Comparison of ENCODE assay signal across 21 cellular contexts in genomic region chr3:44409640-44410410, GRCh38.
DNase-seq lines count a peak whose midpoint lies in the region; ATAC-seq and TF ChIP-seq lines count a peak whose summit lies in the region.
"Had no signal": no experiment of that assay in that cellular context is flagged by ENCODE, and none has a peak within 500 bp of the region (broad histone marks: within the 10 kb centered on the region; RNA-seq: fewer than 3 reads in every experiment).

No MANE protein-coding gene starts in this region.

- no peak overlapping the region for H4K8ac ChIP-seq in IMR-90 (ENCODE audit: low read depth in 2 of 2, low read length in 2 of 2)

- no peaks in the 10 kb centered on the region for H3K4me1 Mint-ChIP-seq in stimulated activated effector memory CD8-positive, alpha-beta T cell treated with anti-CD3 and anti-CD28 coated beads, Interleukin-12 subunit alpha, Interleukin-12 subunit beta, amount 100 ng/mL, for 72 hours
- H3K4me1 Mint-ChIP-seq: B cell; CD4-positive, CD25-positive, alpha-beta regulatory T cell had no signal

- no peaks in the 10 kb centered on the region for H3K9me3 Mint-ChIP-seq in stimulated activated effector memory CD8-positive, alpha-beta T cell treated with anti-CD3 and anti-CD28 coated beads, Interleukin-12 subunit alpha, Interleukin-12 subunit beta, amount 100 ng/mL, for 72 hours
- H3K9me3 Mint-ChIP-seq: CD4-positive, CD25-positive, alpha-beta regulatory T cell; CD8-positive, alpha-beta T cell; GM23338; H9 had no signal

- CTCF ChIA-PET in IMR-90 (lab: Yijun Ruan, JAX), result interaction anchor here (0.8 kb wide), 1 partner anchor 86 kb away, joined by 3 read pairs; no protein-coding TSS in a partner anchor

- no peak overlapping the region for H3K27ac ChIP-seq in IMR-90 (ENCODE audit: insufficient read depth, low read length)
- H3K27ac ChIP-seq in coronary artery, result no peak overlapping the region
- H3K27ac ChIP-seq: BLaER1, C4-2B had no signal

- H4K5ac ChIP-seq in IMR-90 (ENCODE audit: low read depth, low read length), result no peak overlapping the region

- dilution Hi-C loops in IMR-90 (cut with HindIII; ENCODE audit: low sequenced_read_pairs, unreplicated experiment), result no loop called here

- no peaks in the 10 kb centered on the region for H3K4me1 ChIP-seq in IMR-90 (ENCODE audit: control insufficient read depth, insufficient read depth, low read length)
- H3K4me1 ChIP-seq: Caco-2 had no signal

- no peak overlapping the region for H3K4me2 ChIP-seq in IMR-90 (ENCODE audit: low read depth, low read length)
- H3K4me2 ChIP-seq: BLaER1, GM23338 had no signal

- H3K56ac ChIP-seq in IMR-90 (ENCODE audit: extremely low read depth, insufficient read depth, low read length), result no peak overlapping the region

- no peaks in the 10 kb centered on the region for H4K20me1 ChIP-seq in IMR-90 (ENCODE audit: insufficient read depth, low read length)
- H4K20me1 ChIP-seq: BLaER1 had no signal

- no peaks in the 10 kb centered on the region for H3K36me3 Mint-ChIP-seq in stimulated activated effector memory CD8-positive, alpha-beta T cell treated with anti-CD3 and anti-CD28 coated beads, Interleukin-12 subunit alpha, Interleukin-12 subunit beta, amount 100 ng/mL, for 72 hours
- H3K36me3 Mint-ChIP-seq: CD4-positive, CD25-positive, alpha-beta regulatory T cell; CD8-positive, alpha-beta T cell had no signal

- peak overlapping the region; percentile 26 for H2AK9ac ChIP-seq in IMR-90 (replicated peaks; ENCODE audit: low read depth, low read length, poor library complexity)

- H3K14ac ChIP-seq in IMR-90 (replicated peaks; ENCODE audit: low read depth, low read length), result no peak overlapping the region

- no peak overlapping the region for H4K91ac ChIP-seq in IMR-90 (ENCODE audit: insufficient read depth, low read depth, low read length)

- H3K4me3 Mint-ChIP-seq in stimulated activated effector memory CD8-positive, alpha-beta T cell treated with anti-CD3 and anti-CD28 coated beads, Interleukin-12 subunit alpha, Interleukin-12 subunit beta, amount 100 ng/mL, for 72 hours, result no peak overlapping the region
- H3K4me3 Mint-ChIP-seq: B cell; CD4-positive, CD25-positive, alpha-beta regulatory T cell; CD8-positive, alpha-beta T cell; GM23338; H9 had no signal

- no peak for ATAC-seq in IMR-90 (ENCODE audit: low read depth)
- peak; percentile 26 for ATAC-seq in stimulated activated effector memory CD8-positive, alpha-beta T cell treated with anti-CD3 and anti-CD28 coated beads, Interleukin-12 subunit alpha, Interleukin-12 subunit beta, amount 100 ng/mL, for 72 hours
- ATAC-seq: CD8-positive, alpha-beta T cell; GM12878; GM23338; HCT116 had no signal

- H3K79me1 ChIP-seq in IMR-90 (ENCODE audit: low read depth in 1 of 2, low read length in 2 of 2), result no peaks in the 10 kb centered on the region

- POLR2A ChIA-PET in IMR-90 (lab: Charles Lee; ENCODE audit: unreplicated experiment), result no interaction called here

- H3K27ac Mint-ChIP-seq in stimulated activated effector memory CD8-positive, alpha-beta T cell treated with anti-CD3 and anti-CD28 coated beads, Interleukin-12 subunit alpha, Interleukin-12 subunit beta, amount 100 ng/mL, for 72 hours, result no peak overlapping the region
- H3K27ac Mint-ChIP-seq: B cell; CD4-positive, CD25-positive, alpha-beta regulatory T cell; CD8-positive, alpha-beta T cell; GM23338 had no signal

- in situ Hi-C loops in IMR-90 (cut with MboI; ENCODE audit: low sequenced_read_pairs), result no loop called here

- H3K9ac ChIP-seq in IMR-90 (ENCODE audit: low read depth, low read length), result no peak overlapping the region
- H3K9ac ChIP-seq: BLaER1 had no signal

- H3K4me3 ChIP-seq in IMR-90 (ENCODE audit: insufficient read depth, low read depth, low read length), result no peak overlapping the region
- no peak overlapping the region for H3K4me3 ChIP-seq in coronary artery
- H3K4me3 ChIP-seq in foreskin fibroblast (ENCODE audit: low read depth in 1 of 2, low read length in 2 of 2), result no peak overlapping the region
- H3K4me3 ChIP-seq: BLaER1, GM12878, GM23338 had no signal

- intact Hi-C loops in IMR-90 (cut with micrococcal nuclease), result no loop called here

- H3K4ac ChIP-seq in IMR-90 (ENCODE audit: low read depth, low read length), result no peak overlapping the region

- H3K23ac ChIP-seq in IMR-90 (ENCODE audit: low read depth, low read length), result no peak overlapping the region

- no peak overlapping the region for H2BK5ac ChIP-seq in IMR-90 (ENCODE audit: low read depth, low read length, poor library complexity, severe bottlenecking)

- no peaks in the 10 kb centered on the region for H3K36me3 ChIP-seq in IMR-90 (ENCODE audit: control insufficient read depth, insufficient read depth, low read length)

- no peak overlapping the region for H2AFZ ChIP-seq in IMR-90 (replicated peaks; ENCODE audit: low read length, poor library complexity)
- H2AFZ ChIP-seq: GM23338 had no signal

- H2BK15ac ChIP-seq in IMR-90 (ENCODE audit: low read depth, low read length), result no peak overlapping the region

- TF ChIP-seq RAD21 in IMR-90 (IDR thresholded peaks at IDR 0.05; ENCODE audit: low read length), result no peak

- no peak overlapping the region for H2AK5ac ChIP-seq in IMR-90 (ENCODE audit: low read depth, low read length)

- TF ChIP-seq CTCF in IMR-90 (conservative IDR thresholded peaks at IDR 0.05; ENCODE audit: low read depth, low read length), result no peak
- no peak for TF ChIP-seq CTCF in coronary artery (IDR thresholded peaks at IDR 0.05)
- no peak for TF ChIP-seq CTCF in foreskin fibroblast (IDR thresholded peaks at IDR 0.05; ENCODE audit: low read depth, low read length)

- WGBS in IMR-90 (ENCODE audit: extremely low coverage in 2 of 2, insufficient read length in 1 of 2), 2 experiments, result 80% methylated on average over 1 of the region's 4 CpGs; no CpG with 5 or more reads in 1 of the 2 experiments

- H3K27me3 ChIP-seq in IMR-90 (ENCODE audit: control insufficient read depth, insufficient read depth, low read length), result no peaks in the 10 kb centered on the region
- H3K27me3 ChIP-seq: BLaER1 had no signal

- H3K18ac ChIP-seq in IMR-90 (ENCODE audit: low read depth, low read length), result no peak overlapping the region

- no peaks in the 10 kb centered on the region for H3K9me3 ChIP-seq in IMR-90 (ENCODE audit: control insufficient read depth, insufficient read depth, low read length)
- H3K9me3 ChIP-seq: BLaER1, Caco-2 had no signal

- TF ChIP-seq POLR2A in IMR-90 (IDR thresholded peaks at IDR 0.05; ENCODE audit: low read depth, low read length), result no peak

- no peak overlapping the region for H2BK120ac ChIP-seq in IMR-90 (ENCODE audit: low read depth, low read length)

- 0 out of 2 replicates have a peak, but pooled peaks cover 5% of the 10 kb centered on the region for H3K9me1 ChIP-seq in IMR-90 (ENCODE audit: insufficient read depth, low read length)

- H2BK20ac ChIP-seq in IMR-90 (ENCODE audit: low read depth, low read length), result no peak overlapping the region

- DNase-seq in IMR-90 (no peak), coronary artery (ENCODE audit: low spot score) (peak; percentile 40), mesenteric fat pad (ENCODE audit: low spot score) (peak; percentile 72), foreskin fibroblast (no peak), activated gamma-delta T cell treated with Interleukin-2 at 50 U/mL for 16 hours (no peak), germinal center (ENCODE audit: low spot score) (no peak), DMS114 treated with DMSO at 0.1 percent for 48 hours (lab: John Stamatoyannopoulos, UW; ENCODE audit: unreplicated experiment) (no peak)
- DNase-seq in stimulated activated effector memory CD8-positive, alpha-beta T cell treated with anti-CD3 and anti-CD28 coated beads, Interleukin-12 subunit alpha, Interleukin-12 subunit beta, amount 100 ng/mL, for 72 hours (ENCODE audit: low spot score in 2 of 2), result peak in 1 of 2 donors; percentile 26
- DNase-seq: Caco-2; CD4-positive, CD25-positive, alpha-beta regulatory T cell; CD8-positive, alpha-beta T cell; DMS79; EL; GDM1; H9 had no signal

- BruUV-seq in IMR-90 (replicated peaks; lab: Mats Ljungman, UMichigan), result no TSS peak

TF ChIP-seq in IMR-90, 13 proteins besides CTCF, POLR2A, EP300 and RAD21:
- TF ChIP-seq, protein P1, sequence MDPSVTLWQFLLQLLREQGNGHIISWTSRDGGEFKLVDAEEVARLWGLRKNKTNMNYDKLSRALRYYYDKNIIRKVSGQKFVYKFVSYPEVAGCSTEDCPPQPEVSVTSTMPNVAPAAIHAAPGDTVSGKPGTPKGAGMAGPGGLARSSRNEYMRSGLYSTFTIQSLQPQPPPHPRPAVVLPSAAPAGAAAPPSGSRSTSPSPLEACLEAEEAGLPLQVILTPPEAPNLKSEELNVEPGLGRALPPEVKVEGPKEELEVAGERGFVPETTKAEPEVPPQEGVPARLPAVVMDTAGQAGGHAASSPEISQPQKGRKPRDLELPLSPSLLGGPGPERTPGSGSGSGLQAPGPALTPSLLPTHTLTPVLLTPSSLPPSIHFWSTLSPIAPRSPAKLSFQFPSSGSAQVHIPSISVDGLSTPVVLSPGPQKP (IDR thresholded peaks at IDR 0.05; ENCODE audit: borderline replicate concordance, low read depth, low read length), result no peak
- TF ChIP-seq MAZ (IDR thresholded peaks at IDR 0.05; ENCODE audit: borderline replicate concordance, low read depth, low read length), result no peak
- no peak for TF ChIP-seq BHLHE40 (IDR thresholded peaks at IDR 0.05; ENCODE audit: low read depth, low read length)
- TF ChIP-seq FOS (IDR thresholded peaks at IDR 0.05; ENCODE audit: low read depth, low read length), result no peak
- no peak for TF ChIP-seq RCOR1 (IDR thresholded peaks at IDR 0.05; ENCODE audit: insufficient replicate concordance, low read length)
- no peak for TF ChIP-seq MXI1 (IDR thresholded peaks at IDR 0.05; ENCODE audit: borderline replicate concordance, low read depth, low read length)
- no peak for TF ChIP-seq CHD1 (IDR thresholded peaks at IDR 0.05; ENCODE audit: low read depth, low read length)
- no peak for TF ChIP-seq CEBPB (IDR thresholded peaks at IDR 0.05; ENCODE audit: low read depth, low read length)
- TF ChIP-seq RFX5 (IDR thresholded peaks at IDR 0.05; ENCODE audit: low read depth, low read length), result no peak
- no peak for TF ChIP-seq MAFK (IDR thresholded peaks at IDR 0.05; ENCODE audit: low read depth, low read length)
- no peak for TF ChIP-seq USF2 (IDR thresholded peaks at IDR 0.05; ENCODE audit: low read depth, low read length)

Comparison
In these comparisons a context has a peak if more than half of its experiments do, and no peak if none do; other contexts are left out.
1. DNase-seq: peak in coronary artery (single experiment) and mesenteric fat pad (single experiment); none in IMR-90 (single experiment), foreskin fibroblast (0 of 2), activated gamma-delta T cell treated with Interleukin-2 at 50 U/mL for 16 hours (single experiment), germinal center (single experiment) and DMS114 treated with DMSO at 0.1 percent for 48 hours (single experiment).